In genomic region chr5:66720776-66721175, GRCh38 we compare ENCODE assay signal across 17 cellular contexts.
"Had no signal": no experiment of that assay in that cellular context is flagged by ENCODE, and none has a peak within 500 bp of the region (broad histone marks: within the 10 kb centered on the region; RNA-seq: fewer than 3 reads in every experiment).

No MANE protein-coding gene starts in this region.

- H3K36me3 Mint-ChIP-seq: activated naive CD4-positive, alpha-beta T cell treated with anti-CD3 and anti-CD28 coated beads, Interleukin-2, amount 50 U/mL, for 72 hours; naive B cell had no signal

- H3K4me3 Mint-ChIP-seq: activated B cell treated with CpG ODN at 0.5 μM for 24 hours; activated CD8-positive, alpha-beta T cell treated with anti-CD3 and anti-CD28 coated beads for 36 hours; activated T-cell treated with anti-CD3 and anti-CD28 coated beads, Interleukin-2, amount 50 U/mL, for 72 hours; naive B cell had no signal

- DNase-seq: activated B cell treated with CpG ODN at 0.5 μM for 24 hours; activated CD4-positive, alpha-beta T cell treated with anti-CD3 and anti-CD28 coated beads for 48 hours; activated CD8-positive, alpha-beta T cell treated with anti-CD3 and anti-CD28 coated beads for 36 hours; activated gamma-delta T cell; activated T-cell treated with anti-CD3 and anti-CD28 coated beads, Interleukin-2, amount 50 U/mL, for 72 hours; heart right ventricle; left colon; naive B cell; posterior cingulate gyrus; stimulated activated CD4-positive, alpha-beta T cell treated with anti-CD3 and anti-CD28 coated beads, Interleukin-4, amount 100 ng/mL, for 24 hours; stimulated activated naive CD4-positive, alpha-beta T cell; tibial artery; uterus had no signal

- H3K4me1 ChIP-seq: gastroesophageal sphincter, uterus had no signal

- ATAC-seq: activated CD8-positive, alpha-beta T cell treated with anti-CD3 and anti-CD28 coated beads for 36 hours; activated naive CD4-positive, alpha-beta T cell treated with anti-CD3 and anti-CD28 coated beads, Interleukin-2, amount 50 U/mL, for 72 hours; activated T-cell treated with anti-CD3 and anti-CD28 coated beads, Interleukin-2, amount 50 U/mL, for 72 hours; gastroesophageal sphincter; heart right ventricle; left colon had no signal

- H3K27ac Mint-ChIP-seq: activated B cell treated with CpG ODN at 0.5 μM for 24 hours; activated CD8-positive, alpha-beta T cell treated with anti-CD3 and anti-CD28 coated beads for 36 hours; activated naive CD4-positive, alpha-beta T cell treated with anti-CD3 and anti-CD28 coated beads, Interleukin-2, amount 50 U/mL, for 72 hours; activated T-cell treated with anti-CD3 and anti-CD28 coated beads, Interleukin-2, amount 50 U/mL, for 72 hours had no signal

- H3K27ac ChIP-seq: cardiac muscle cell, gastroesophageal sphincter, heart right ventricle, tibial artery, uterus had no signal

- H3K9me3 Mint-ChIP-seq: activated B cell treated with CpG ODN at 0.5 μM for 24 hours; activated CD8-positive, alpha-beta T cell treated with anti-CD3 and anti-CD28 coated beads for 36 hours; activated naive CD4-positive, alpha-beta T cell treated with anti-CD3 and anti-CD28 coated beads, Interleukin-2, amount 50 U/mL, for 72 hours; activated T-cell treated with anti-CD3 and anti-CD28 coated beads, Interleukin-2, amount 50 U/mL, for 72 hours; naive B cell had no signal

- H3K4me3 ChIP-seq: cardiac muscle cell, gastroesophageal sphincter, heart right ventricle, lung, tibial artery, uterus had no signal

- H3K27me3 ChIP-seq: cardiac muscle cell, gastroesophageal sphincter, heart right ventricle, tibial artery, uterus had no signal

- H3K4me1 Mint-ChIP-seq: activated B cell treated with CpG ODN at 0.5 μM for 24 hours, naive B cell had no signal

- H3K36me3 ChIP-seq: cardiac muscle cell, gastroesophageal sphincter, heart right ventricle, tibial artery, uterus had no signal

- H3K27me3 Mint-ChIP-seq: activated B cell treated with CpG ODN at 0.5 μM for 24 hours had no signal
